Comparison of ENCODE assay signal across 26 cellular contexts in genomic region chr1:169517544-169518186, GRCh38.
"Had no signal": no experiment of that assay in that cellular context is flagged by ENCODE, and none has a peak within 500 bp of the region (broad histone marks: within the 10 kb centered on the region; RNA-seq: fewer than 3 reads in every experiment).

No MANE protein-coding gene starts in this region.

- H3K4me3 ChIP-seq: heart left ventricle, pancreas, prostate gland, skin epidermis had no signal

- H3K27ac ChIP-seq: brain microvascular endothelial cell, heart left ventricle, pancreas, prostate gland, skin epidermis had no signal

- H3K4me1 ChIP-seq: pancreas, prostate gland had no signal

- H3K36me3 ChIP-seq: brain microvascular endothelial cell, pancreas, prostate gland had no signal

- FAIRE-seq: astrocyte, endothelial cell of umbilical vein, kidney, pancreas had no signal

- H3K9me3 ChIP-seq: heart left ventricle, pancreas, prostate gland had no signal

- DNase-seq: activated CD4-positive, alpha-beta T cell treated with anti-CD3 and anti-CD28 coated beads for 48 hours; activated CD4-positive, alpha-beta T cell treated with anti-CD3 and anti-CD28 coated beads, Interleukin-2, amount 50 U/mL, for 48 hours; activated CD8-positive, alpha-beta memory T cell treated with anti-CD3 and anti-CD28 coated beads for 24 hours; activated effector memory CD4-positive, alpha-beta T cell treated with Interleukin-2 at 50 U/mL for 16 hours; activated naive CD4-positive, alpha-beta T cell treated with anti-CD3 and anti-CD28 coated beads for 36 hours; activated naive CD8-positive, alpha-beta T cell treated with anti-CD3 and anti-CD28 coated beads, Interleukin-2, amount 10 ng/mL, durations not matched to agents 7 days and 5 days; brain microvascular endothelial cell; cortex of kidney; effector memory CD8-positive, alpha-beta T cell; foreskin fibroblast; heart left ventricle; immature natural killer cell; kidney; midbrain; naive thymus-derived CD8-positive, alpha-beta T cell; nucleus accumbens; pancreas; retina; stimulated activated CD4-positive, alpha-beta T cell treated with anti-CD3 and anti-CD28 coated beads, Interleukin-4, amount 100 ng/mL, for 24 hours; stimulated activated naive CD8-positive, alpha-beta T cell treated with anti-CD3 and anti-CD28 coated beads, Interleukin-15, amount 100 ng/mL, for 72 hours; substantia nigra; T-helper 1 cell had no signal

- H3K27me3 ChIP-seq: brain microvascular endothelial cell, heart left ventricle, pancreas had no signal
